Comparison of ENCODE assay signal across 19 cellular contexts in genomic region chr9:117656007-117656406, GRCh38.
"Had no signal": no experiment of that assay in that cellular context is flagged by ENCODE, and none has a peak within 500 bp of the region (broad histone marks: within the 10 kb centered on the region; RNA-seq: fewer than 3 reads in every experiment).

No MANE protein-coding gene starts in this region.

- ATAC-seq: activated naive CD8-positive, alpha-beta T cell treated with anti-CD3 and anti-CD28 coated beads, Interleukin-2, amount 50 U/mL, for 24 hours; gastroesophageal sphincter; left cardiac atrium; stimulated activated naive CD8-positive, alpha-beta T cell treated with anti-CD3 and anti-CD28 coated beads, Interleukin-15, amount 100 ng/mL, for 72 hours; T-helper 17 cell had no signal

- H3K9me3 Mint-ChIP-seq: activated CD4-positive, alpha-beta T cell treated with anti-CD3 and anti-CD28 coated beads, Interleukin-2, amount 10 ng/mL, durations not matched to agents 7 days and 5 days; activated naive CD8-positive, alpha-beta T cell treated with anti-CD3 and anti-CD28 coated beads, Interleukin-2, amount 50 U/mL, for 24 hours had no signal

- H3K27me3 Mint-ChIP-seq: activated CD4-positive, alpha-beta T cell treated with anti-CD3 and anti-CD28 coated beads, Interleukin-2, amount 10 ng/mL, durations not matched to agents 7 days and 5 days; activated naive CD8-positive, alpha-beta T cell treated with anti-CD3 and anti-CD28 coated beads, Interleukin-2, amount 50 U/mL, for 24 hours had no signal

- H3K4me1 Mint-ChIP-seq: activated CD4-positive, alpha-beta T cell treated with anti-CD3 and anti-CD28 coated beads, Interleukin-2, amount 10 ng/mL, durations not matched to agents 7 days and 5 days; activated naive CD8-positive, alpha-beta T cell treated with anti-CD3 and anti-CD28 coated beads, Interleukin-2, amount 50 U/mL, for 24 hours; nephron progenitor cell; stimulated activated naive CD8-positive, alpha-beta T cell treated with anti-CD3 and anti-CD28 coated beads, Interleukin-15, amount 100 ng/mL, for 72 hours; T-helper 17 cell had no signal

- H3K4me3 ChIP-seq: ascending aorta, esophagus muscularis mucosa, gastroesophageal sphincter, hepatocyte, ovary, tibial artery, uterus had no signal

- H3K27ac Mint-ChIP-seq: activated CD4-positive, alpha-beta T cell treated with anti-CD3 and anti-CD28 coated beads, Interleukin-2, amount 10 ng/mL, durations not matched to agents 7 days and 5 days; activated naive CD8-positive, alpha-beta T cell treated with anti-CD3 and anti-CD28 coated beads, Interleukin-2, amount 50 U/mL, for 24 hours; nephron progenitor cell; T-helper 17 cell had no signal

- H3K36me3 ChIP-seq: ascending aorta, esophagus muscularis mucosa, gastroesophageal sphincter, ovary, tibial artery, uterus had no signal

- H3K27me3 ChIP-seq: ascending aorta, esophagus muscularis mucosa, gastroesophageal sphincter, hepatocyte, ovary, tibial artery, uterus had no signal

- H3K9me3 ChIP-seq: ascending aorta, esophagus muscularis mucosa, gastroesophageal sphincter, ovary, tibial artery, uterus had no signal

- H3K4me3 Mint-ChIP-seq: activated CD4-positive, alpha-beta T cell treated with anti-CD3 and anti-CD28 coated beads, Interleukin-2, amount 10 ng/mL, durations not matched to agents 7 days and 5 days; activated naive CD8-positive, alpha-beta T cell treated with anti-CD3 and anti-CD28 coated beads, Interleukin-2, amount 50 U/mL, for 24 hours; nephron progenitor cell; stimulated activated naive CD8-positive, alpha-beta T cell treated with anti-CD3 and anti-CD28 coated beads, Interleukin-15, amount 100 ng/mL, for 72 hours; T-helper 17 cell had no signal

- H3K27ac ChIP-seq: ascending aorta, esophagus muscularis mucosa, gastroesophageal sphincter, hepatocyte, ovary, tibial artery, uterus had no signal

- H3K4me1 ChIP-seq: ascending aorta, esophagus muscularis mucosa, gastroesophageal sphincter, tibial artery, uterus had no signal

- DNase-seq: activated CD4-positive, alpha-beta T cell treated with anti-CD3 and anti-CD28 coated beads, Interleukin-2, amount 10 ng/mL, durations not matched to agents 7 days and 5 days; activated CD4-positive, CD25-positive, alpha-beta regulatory T cell; activated CD8-positive, alpha-beta memory T cell treated with anti-CD3 and anti-CD28 coated beads for 24 hours; activated naive CD4-positive, alpha-beta T cell treated with Interleukin-2 at 50 U/mL for 16 hours; activated naive CD8-positive, alpha-beta T cell treated with anti-CD3 and anti-CD28 coated beads, Interleukin-2, amount 50 U/mL, for 24 hours; dermis blood vessel endothelial cell; left cardiac atrium; mammary epithelial cell; nephron progenitor cell; ovary; stimulated activated CD4-positive, alpha-beta T cell treated with anti-CD3 and anti-CD28 coated beads, Interleukin-4, amount 100 ng/mL, for 4 hours; stimulated activated naive CD8-positive, alpha-beta T cell treated with anti-CD3 and anti-CD28 coated beads, Interleukin-15, amount 100 ng/mL, for 72 hours; T-helper 17 cell; tibial artery; uterus had no signal
